1 cellular context compared by ENCODE assay signal in genomic region chr10:4095171-4095570, GRCh38.
TF ChIP-seq lines count a peak whose summit lies in the region.

No MANE protein-coding gene starts in this region.

TF ChIP-seq in WTC11, 78 proteins besides CTCF, POLR2A, EP300 and RAD21 (continued from another document):
- no peak for TF ChIP-seq STAT6 (CRISPR knock-in tag; conservative IDR thresholded peaks at IDR 0.05; ENCODE audit: low read depth)
- no peak for TF ChIP-seq CDX4 (CRISPR knock-in tag; IDR thresholded peaks at IDR 0.05; ENCODE audit: borderline replicate concordance)
- TF ChIP-seq CREB1 (CRISPR knock-in tag; IDR thresholded peaks at IDR 0.05): no peak
